In the genomic region with DNA sequence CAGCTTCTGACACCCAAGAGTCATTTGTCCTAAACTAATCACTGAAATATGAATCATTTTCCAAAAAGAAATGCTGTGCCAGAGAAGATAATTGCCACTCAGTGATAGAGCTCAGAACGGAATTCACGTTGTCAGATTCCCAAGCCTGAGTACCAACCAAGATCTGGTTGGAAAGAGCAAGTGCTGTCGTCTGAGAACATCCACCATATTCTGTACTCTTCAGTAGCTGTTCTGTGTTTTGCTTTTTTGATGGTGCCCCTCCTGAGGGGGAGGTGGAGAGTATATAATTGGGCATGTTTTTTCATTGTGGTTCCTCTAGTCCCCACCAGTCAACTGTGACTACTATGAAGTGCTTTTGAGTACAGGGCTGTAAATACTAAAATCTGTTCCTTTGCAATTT, we compare ENCODE assay signal across 8 cellular contexts. TPM values are rescaled to one million over a fixed set of nuclear protein-coding genes. Genes with fewer than 3 reads are reported as not detected.
DNase-seq lines count a peak whose midpoint lies in the region; ATAC-seq, FAIRE-seq and TF ChIP-seq lines count a peak whose summit lies in the region.

No MANE protein-coding gene starts in this region.

- no peaks in the 10 kb centered on the region for H3K9me3 Mint-ChIP-seq in CD8-positive, alpha-beta memory T cell
- H3K9me3 Mint-ChIP-seq in astrocyte (ENCODE audit: unreplicated experiment) = no peaks in the 10 kb centered on the region
- H3K9me3 Mint-ChIP-seq in memory B cell = no peaks in the 10 kb centered on the region

- H3K4me3 ChIP-seq in CD8-positive, alpha-beta memory T cell (ENCODE audit: low read length) = peak overlapping the region; percentile 66
- H3K4me3 ChIP-seq in astrocyte (ENCODE audit: insufficient read depth, low read depth, low read length) = peak overlapping the region; percentile 50

- H3K9me3 ChIP-seq in CD8-positive, alpha-beta memory T cell (ENCODE audit: low read length) = no peaks in the 10 kb centered on the region
- H3K9me3 ChIP-seq in astrocyte (ENCODE audit: insufficient read depth, low read depth, low read length) = no peaks in the 10 kb centered on the region

- peak overlapping the region; percentile 60 for H3K27ac ChIP-seq in CD8-positive, alpha-beta memory T cell (ENCODE audit: low read depth, low read length)
- H3K27ac ChIP-seq in astrocyte (ENCODE audit: low read depth, low read length) = peak overlapping the region; percentile 62
- no peak overlapping the region for H3K27ac ChIP-seq in RWPE1

- H3K4me3 Mint-ChIP-seq in CD8-positive, alpha-beta memory T cell = peak overlapping the region; percentile 60 to 83 (median 75)
- peak overlapping the region; percentile 21 for H3K4me3 Mint-ChIP-seq in astrocyte (ENCODE audit: unreplicated experiment)
- peak overlapping the region; percentile 81 for H3K4me3 Mint-ChIP-seq in memory B cell

- CTCF ChIA-PET in CD8-positive, alpha-beta memory T cell (lab: Charles Lee) = interaction anchor here (0.8 to 6.0 kb wide), 20 partner anchors 10 to 258 kb away, joined by 3 to 93 read pairs (median 6); a partner anchor contains a TSS
- CTCF ChIA-PET in RWPE1 (lab: Yijun Ruan, JAX) = interaction anchor here (0.6 kb wide), 1 partner anchor 13 kb away, joined by 3 read pairs; no protein-coding TSS in a partner anchor

- peaks cover 50% of the 10 kb centered on the region for H3K4me1 ChIP-seq in CD8-positive, alpha-beta memory T cell (ENCODE audit: insufficient read depth, low read length)
- H3K4me1 ChIP-seq in astrocyte (ENCODE audit: insufficient read depth, low read length) = peaks cover 11% of the 10 kb centered on the region

- no peak overlapping the region for H2AFZ ChIP-seq in astrocyte (ENCODE audit: low read depth, low read length)

- no peaks in the 10 kb centered on the region for H3K27me3 ChIP-seq in CD8-positive, alpha-beta memory T cell (ENCODE audit: insufficient read depth, low read length, poor library complexity, severe bottlenecking)
- no peaks in the 10 kb centered on the region for H3K27me3 ChIP-seq in astrocyte (ENCODE audit: insufficient read depth, low read length)

- peaks cover 42 to 53% (median 48%) of the 10 kb centered on the region in 3 donors for H3K4me1 Mint-ChIP-seq in CD8-positive, alpha-beta memory T cell
- H3K4me1 Mint-ChIP-seq in astrocyte (ENCODE audit: low read depth, unreplicated experiment) (peaks cover 12% of the 10 kb centered on the region), memory B cell (peaks cover 20% of the 10 kb centered on the region)

- no peaks in the 10 kb centered on the region for H3K36me3 ChIP-seq in CD8-positive, alpha-beta memory T cell (ENCODE audit: insufficient read depth, low read length)
- H3K36me3 ChIP-seq in astrocyte (ENCODE audit: insufficient read depth, low read length) = no peaks in the 10 kb centered on the region

- POLR2A ChIA-PET in CD8-positive, alpha-beta memory T cell (lab: Charles Lee) = interaction anchor here (0.7 to 4.0 kb wide), 6 partner anchors 9 to 104 kb away, joined by 3 to 47 read pairs (median 8); a partner anchor contains a TSS
- POLR2A ChIA-PET in RWPE1 (lab: Yijun Ruan, JAX; ENCODE audit: low non-redundant PET) = no interaction called here

- H3K9ac ChIP-seq in astrocyte (ENCODE audit: low read length) = peak overlapping the region; percentile 79

- peaks cover 61% of the 10 kb centered on the region for H4K20me1 ChIP-seq in astrocyte (ENCODE audit: insufficient read depth, low read length)

- H3K27ac Mint-ChIP-seq in CD8-positive, alpha-beta memory T cell = peak overlapping the region; percentile 77 to 95 (median 88)
- H3K27ac Mint-ChIP-seq in astrocyte (ENCODE audit: unreplicated experiment) (peak overlapping the region; percentile 14), memory B cell (peak overlapping the region; percentile 78)

- ATAC-seq in HG03378 (IDR thresholded peaks at IDR 0.05; ENCODE audit: unreplicated experiment) = peak; percentile 3
- peak; percentile 41 for ATAC-seq in memory B cell (ENCODE audit: low read depth)

- DNase-seq in CD8-positive, alpha-beta memory T cell = peak in 1 of 5 donors; percentile 26
- DNase-seq in astrocyte (ENCODE audit: low read depth) (no peak), memory B cell (ENCODE audit: low spot score in 2 of 2) (no peak), NCI-H526 treated with DMSO at 0.1 percent for 48 hours (lab: John Stamatoyannopoulos, UW) (no peak), NCI-H1436 (lab: John Stamatoyannopoulos, UW) (no peak), RWPE1 (ENCODE audit: low spot score) (no peak), DMS153 (lab: John Stamatoyannopoulos, UW) (no peak)

- no peaks in the 10 kb centered on the region for H3K36me3 Mint-ChIP-seq in CD8-positive, alpha-beta memory T cell
- peaks cover 2% of the 10 kb centered on the region for H3K36me3 Mint-ChIP-seq in astrocyte (ENCODE audit: low read depth, unreplicated experiment)
- no peaks in the 10 kb centered on the region for H3K36me3 Mint-ChIP-seq in memory B cell

- peaks cover 81% of the 10 kb centered on the region for H3K79me2 ChIP-seq in astrocyte (ENCODE audit: insufficient read depth, low read length)

- H3K27me3 Mint-ChIP-seq in CD8-positive, alpha-beta memory T cell = no peaks in the 10 kb centered on the region
- H3K27me3 Mint-ChIP-seq in astrocyte (ENCODE audit: low read depth, unreplicated experiment) = no peaks in the 10 kb centered on the region
- no peaks in the 10 kb centered on the region for H3K27me3 Mint-ChIP-seq in memory B cell

- peak overlapping the region; percentile 93 for H3K4me2 ChIP-seq in astrocyte (ENCODE audit: low read length)

- no peak for TF ChIP-seq CTCF in astrocyte (IDR thresholded peaks at IDR 0.05; ENCODE audit: insufficient read depth, low read depth, low read length)
- TF ChIP-seq CTCF in RWPE1 (conservative IDR thresholded peaks at IDR 0.05; ENCODE audit: low read depth) = no peak

- no peak for FAIRE-seq in astrocyte (lab: Jason Lieb, UNC)

RNA-seq across cellular contexts. Expression of a gene that starts 13.2 kb away (rescaled TPM):
- 10 to 100 TPM; 13.8 to 14.8 TPM for total RNA-seq in CD8-positive, alpha-beta memory T cell
- 10.4 TPM for polyA plus RNA-seq in CD8-positive, alpha-beta memory T cell
- 51.9 and 57.5 TPM in 2 replicates for total RNA-seq in astrocyte

RNA-seq across cellular contexts. Expression of a gene that starts 46.6 kb away (rescaled TPM):
- total RNA-seq in CD8-positive, alpha-beta memory T cell = 10 to 100 TPM; 42.5 to 43.4 TPM
- polyA plus RNA-seq in CD8-positive, alpha-beta memory T cell = 14.9 TPM
- 34.9 and 37.0 TPM in 2 replicates for total RNA-seq in astrocyte

Comparison
In these comparisons a context has a peak if more than half of its experiments do, and no peak if none do; other contexts are left out.
1. H3K27ac Mint-ChIP-seq: peak in every context shown above with its lines; median percentile 88 in CD8-positive, alpha-beta memory T cell; 78 in memory B cell; 14 in astrocyte.
2. H3K4me3 Mint-ChIP-seq: peak in every context shown above with its lines; median percentile 81 in memory B cell; 75 in CD8-positive, alpha-beta memory T cell; 21 in astrocyte.